10 cellular contexts compared by ENCODE assay signal in genomic region chr20:49775229-49775693, GRCh38.
DNase-seq lines count a peak whose midpoint lies in the region; ATAC-seq lines count a peak whose summit lies in the region.
"Had no signal": no experiment of that assay in that cellular context is flagged by ENCODE, and none has a peak within 500 bp of the region (broad histone marks: within the 10 kb centered on the region; RNA-seq: fewer than 3 reads in every experiment).

No MANE protein-coding gene starts in this region.

- H3K4me3 Mint-ChIP-seq in stimulated activated memory B cell treated with anti-CD40 and anti-IgM and Interleukin-4, amounts not matched to agents 10 μg/mL and 1 μg/mL and 100 μg/mL, for 72 hours: no peak overlapping the region
- H3K4me3 Mint-ChIP-seq: IgD-negative memory B cell had no signal

- H3K4me1 Mint-ChIP-seq in stimulated activated memory B cell treated with anti-CD40 and anti-IgM and Interleukin-4, amounts not matched to agents 10 μg/mL and 1 μg/mL and 100 μg/mL, for 72 hours: peaks cover 13% of the 10 kb centered on the region

- no peak for ATAC-seq in stimulated activated memory B cell treated with anti-CD40 and anti-IgM and Interleukin-4, amounts not matched to agents 10 μg/mL and 1 μg/mL and 100 μg/mL, for 72 hours

- DNase-seq in HS-5 (ENCODE audit: low read depth) (peak; percentile 98), SW480 (ENCODE audit: low spot score) (peak; percentile 99), hepatic stellate cell (ENCODE audit: low spot score) (peak; percentile 40), inferior parietal cortex (ENCODE audit: extremely low spot score) (no peak), cerebellar cortex (ENCODE audit: low spot score) (no peak)
- DNase-seq in stimulated activated CD4-positive, alpha-beta T cell treated with anti-CD3 and anti-CD28 coated beads, Interleukin-12 subunit alpha, Interleukin-12 subunit beta, amount 100 ng/mL, for 4 hours: no peak
- DNase-seq in activated CD4-positive, alpha-beta T cell treated with anti-CD3 and anti-CD28 coated beads for 48 hours: no peak
- DNase-seq: foreskin melanocyte had no signal

- no peaks in the 10 kb centered on the region for H3K9me3 Mint-ChIP-seq in stimulated activated memory B cell treated with anti-CD40 and anti-IgM and Interleukin-4, amounts not matched to agents 10 μg/mL and 1 μg/mL and 100 μg/mL, for 72 hours
- H3K9me3 Mint-ChIP-seq: IgD-negative memory B cell had no signal

- no peaks in the 10 kb centered on the region for H3K27me3 Mint-ChIP-seq in stimulated activated memory B cell treated with anti-CD40 and anti-IgM and Interleukin-4, amounts not matched to agents 10 μg/mL and 1 μg/mL and 100 μg/mL, for 72 hours

- peak overlapping the region; percentile 66 for H3K27ac Mint-ChIP-seq in stimulated activated memory B cell treated with anti-CD40 and anti-IgM and Interleukin-4, amounts not matched to agents 10 μg/mL and 1 μg/mL and 100 μg/mL, for 72 hours

- no peaks in the 10 kb centered on the region for H3K36me3 Mint-ChIP-seq in stimulated activated memory B cell treated with anti-CD40 and anti-IgM and Interleukin-4, amounts not matched to agents 10 μg/mL and 1 μg/mL and 100 μg/mL, for 72 hours
- H3K36me3 Mint-ChIP-seq: IgD-negative memory B cell had no signal

Comparison
In these comparisons a context has a peak if more than half of its experiments do, and no peak if none do; other contexts are left out.
1. DNase-seq: peak in HS-5 (single experiment), SW480 (single experiment) and hepatic stellate cell (single experiment); none in inferior parietal cortex (single experiment), stimulated activated CD4-positive, alpha-beta T cell treated with anti-CD3 and anti-CD28 coated beads, Interleukin-12 subunit alpha, Interleukin-12 subunit beta, amount 100 ng/mL, for 4 hours (single experiment), activated CD4-positive, alpha-beta T cell treated with anti-CD3 and anti-CD28 coated beads for 48 hours (single experiment) and cerebellar cortex (single experiment).